Comparison of ENCODE assay signal across 8 cellular contexts in genomic region chr12:104958009-104958945, GRCh38. TPM values are rescaled to one million over a fixed set of nuclear protein-coding genes. Genes with fewer than 3 reads are reported as not detected.
DNase-seq lines count a peak whose midpoint lies in the region; ATAC-seq and TF ChIP-seq lines count a peak whose summit lies in the region.

TSS of gene SLC41A2 (minus strand) at chr12:104958290. CDS start at chr12:104928527, 29,763 bp downstream.

- H3K36me3 ChIP-seq in KMS-11 (ENCODE audit: insufficient read depth), result no peaks in the 10 kb centered on the region
- no peaks in the 10 kb centered on the region for H3K36me3 ChIP-seq in SK-N-SH (replicated peaks in 1 of 2; ENCODE audit: control insufficient read depth in 1 of 2, insufficient read depth in 2 of 2, low read length in 1 of 2)
- no peaks in the 10 kb centered on the region for H3K36me3 ChIP-seq in ovary
- no peaks in the 10 kb centered on the region for H3K36me3 ChIP-seq in thymus (ENCODE audit: control insufficient read depth, insufficient read depth)

- H3K4me2 ChIP-seq in KMS-11 (peak within 1 kb of the TSS; percentile 92), SK-N-SH (peak within 1 kb of the TSS; percentile 67)

- H3K27ac Mint-ChIP-seq in activated naive CD4-positive, alpha-beta T cell treated with anti-CD3 and anti-CD28 coated beads, Interleukin-2, amount 50 U/mL, for 72 hours, result peak within 1 kb of the TSS; percentile 81 to 95

- no peaks in the 10 kb centered on the region for H3K79me2 ChIP-seq in KMS-11 (ENCODE audit: insufficient read depth, low read depth)
- H3K79me2 ChIP-seq in SK-N-SH (ENCODE audit: insufficient read depth), result peaks cover 5% of the 10 kb centered on the region; the same call in 1 of the 2 replicates

- H2AFZ ChIP-seq in KMS-11 (ENCODE audit: low read depth), result peak within 1 kb of the TSS; percentile 91
- peak within 1 kb of the TSS; percentile 68 for H2AFZ ChIP-seq in SK-N-SH (ENCODE audit: low read depth)

- H3K4me3 ChIP-seq in KMS-11 (IDR thresholded peaks at IDR 0.05; ENCODE audit: insufficient read depth, low read depth, low read length), result no peak within 1 kb of the TSS
- peak within 1 kb of the TSS; percentile 81 to 83 for H3K4me3 ChIP-seq in SK-N-SH (ENCODE audit: low read depth in 2 of 2, low read length in 1 of 2)
- H3K4me3 ChIP-seq in ovary, result peak within 1 kb of the TSS; percentile 61
- peak within 1 kb of the TSS; percentile 56 for H3K4me3 ChIP-seq in thymus (ENCODE audit: low read length)

- CTCF ChIA-PET in SK-N-SH (lab: Yijun Ruan, JAX), result interaction anchor here (0.6 to 2.5 kb wide), 8 partner anchors 9 to 577 kb away, joined by 3 to 20 read pairs (median 4); no protein-coding TSS in a partner anchor

- H4K20me1 ChIP-seq in KMS-11 (ENCODE audit: insufficient read depth), result no peaks in the 10 kb centered on the region
- H4K20me1 ChIP-seq in SK-N-SH (ENCODE audit: insufficient read depth), result no peaks in the 10 kb centered on the region

- 11% methylated on average over 12 of the region's 87 CpGs for WGBS in SK-N-SH (ENCODE audit: low lambda C conversion rate)
- WGBS in ovary, 3 donors, result 0 to 1% (median 1%) methylated on average over 46 to 87 of the region's 87 CpGs
- WGBS in thymus, result under 1% methylated on average over 87 of the region's 87 CpGs

- peaks cover 24% of the 10 kb centered on the region for H3F3A ChIP-seq in SK-N-SH (replicated peaks; ENCODE audit: insufficient read depth)

- TF ChIP-seq POLR2A in ovary (IDR thresholded peaks at IDR 0.05), result peak; percentile 35

- no peaks in the 10 kb centered on the region for H3K9me3 Mint-ChIP-seq in activated naive CD4-positive, alpha-beta T cell treated with anti-CD3 and anti-CD28 coated beads, Interleukin-2, amount 50 U/mL, for 72 hours

- no peak for TF ChIP-seq RAD21 in SK-N-SH (IDR thresholded peaks at IDR 0.05; ENCODE audit: low read length)

- H3K9me2 ChIP-seq in SK-N-SH, result no peaks in the 10 kb centered on the region

- H3K9ac ChIP-seq in KMS-11 (peak within 1 kb of the TSS; percentile 96), SK-N-SH (peak within 1 kb of the TSS; percentile 77)

- H3K9me3 ChIP-seq in SK-N-SH, result no peaks in the 10 kb centered on the region
- H3K9me3 ChIP-seq in ovary, result no peaks in the 10 kb centered on the region
- H3K9me3 ChIP-seq in thymus (ENCODE audit: control insufficient read depth), result no peaks in the 10 kb centered on the region

- H3K27me3 ChIP-seq in KMS-11 (ENCODE audit: insufficient read depth, low read depth), result no peaks in the 10 kb centered on the region
- no peaks in the 10 kb centered on the region for H3K27me3 ChIP-seq in SK-N-SH (ENCODE audit: insufficient read depth)
- H3K27me3 ChIP-seq in ovary, result no peaks in the 10 kb centered on the region
- peaks cover 10% of the 10 kb centered on the region for H3K27me3 ChIP-seq in thymus (ENCODE audit: control insufficient read depth, insufficient read depth)

- H3K4me1 ChIP-seq in KMS-11 (ENCODE audit: low read depth, poor library complexity, severe bottlenecking) (peaks cover 21% of the 10 kb centered on the region), SK-N-SH (ENCODE audit: control insufficient read depth in 1 of 2, insufficient read depth in 2 of 2, low read depth in 1 of 2, low read length in 1 of 2) (peaks cover 6 to 17% of the 10 kb centered on the region in 2 experiments; a peak in 3 of 4 replicates), ovary (ENCODE audit: insufficient read depth) (peaks cover 4% of the 10 kb centered on the region), thymus (ENCODE audit: control insufficient read depth, insufficient read depth, low read length) (peaks cover 4% of the 10 kb centered on the region)

- H3K27ac ChIP-seq in KMS-11 (peak within 1 kb of the TSS; percentile 90), SK-N-SH (ENCODE audit: low read depth in 2 of 2, low read length in 1 of 2) (peak within 1 kb of the TSS; percentile 77 to 88), ovary (peak within 1 kb of the TSS; percentile 86 to 87), thymus (ENCODE audit: low read depth) (peak within 1 kb of the TSS; percentile 64)

- H3K36me3 Mint-ChIP-seq in activated naive CD4-positive, alpha-beta T cell treated with anti-CD3 and anti-CD28 coated beads, Interleukin-2, amount 50 U/mL, for 72 hours, result no peaks in the 10 kb centered on the region

- DNase-seq in GDM1 (lab: John Stamatoyannopoulos, UW) (peak; percentile 43), SK-N-SH (peak; percentile 98), head of caudate nucleus (peak; percentile 30 to 91 (median 73)), ovary (peak; percentile 84 to 87 (median 85))
- peak; percentile 84 to 85 for DNase-seq in activated naive CD4-positive, alpha-beta T cell treated with anti-CD3 and anti-CD28 coated beads, Interleukin-2, amount 50 U/mL, for 72 hours (ENCODE audit: low spot score in 2 of 2)

- intact Hi-C loops in head of caudate nucleus (cut with DNase I) (no loop called here), ovary (cut with DNase I) (no loop called here)

- POLR2A ChIA-PET in SK-N-SH (lab: Yijun Ruan, JAX), result interaction anchor here (1.3 kb wide), 1 partner anchor 27 kb away, joined by 3 read pairs; no protein-coding TSS in a partner anchor

- ATAC-seq in GM21786 (IDR thresholded peaks at IDR 0.05; ENCODE audit: unreplicated experiment), result peak; percentile 75
- peak; percentile 84 to 86 for ATAC-seq in activated naive CD4-positive, alpha-beta T cell treated with anti-CD3 and anti-CD28 coated beads, Interleukin-2, amount 50 U/mL, for 72 hours

- no peak for TF ChIP-seq EP300 in SK-N-SH (IDR thresholded peaks at IDR 0.05; ENCODE audit: borderline replicate concordance in 1 of 2, low read depth in 1 of 2, low read length in 1 of 2)
- no peak for TF ChIP-seq EP300 in ovary (IDR thresholded peaks at IDR 0.05)

- TF ChIP-seq CTCF in KMS-11 (conservative IDR thresholded peaks at IDR 0.05; ENCODE audit: low read depth, low read length) (peak; percentile 20; the same call in 1 of the 2 replicates), SK-N-SH (IDR thresholded peaks at IDR 0.05) (no peak; the same call in 1 of the 2 replicates), ovary (IDR thresholded peaks at IDR 0.05) (peak; percentile 2 to 53 (median 25))

TF ChIP-seq in SK-N-SH, 30 proteins besides CTCF, POLR2A, EP300 and RAD21 (continues in another document):
- TF ChIP-seq FOXM1 (IDR thresholded peaks at IDR 0.05; ENCODE audit: low read depth) (no peak), SMC3 (IDR thresholded peaks at IDR 0.05; ENCODE audit: low read depth, low read length) (no peak), GABPA (IDR thresholded peaks at IDR 0.05; ENCODE audit: low read depth) (no peak), POLR2AphosphoS5 (IDR thresholded peaks at IDR 0.05; ENCODE audit: low read depth, low read length) (no peak; the same call in 1 of the 2 replicates), NRF1 (IDR thresholded peaks at IDR 0.05; ENCODE audit: low read depth, low read length) (peak; percentile 77), PBX3 (IDR thresholded peaks at IDR 0.05) (no peak), RFX5 (IDR thresholded peaks at IDR 0.05; ENCODE audit: low read length) (no peak), GATA2 (CRISPR knock-in tag; IDR thresholded peaks at IDR 0.05) (no peak), ELF1 (IDR thresholded peaks at IDR 0.05) (no peak), CHD2 (IDR thresholded peaks at IDR 0.05; ENCODE audit: low read length, partially characterized antibody) (no peak), FOSL2 (IDR thresholded peaks at IDR 0.05; ENCODE audit: borderline replicate concordance, low read depth) (peak; percentile 65; the same call in 1 of the 2 replicates), MEF2A (IDR thresholded peaks at IDR 0.05; ENCODE audit: borderline replicate concordance, low read depth) (no peak), SIN3A (IDR thresholded peaks at IDR 0.05; ENCODE audit: borderline replicate concordance, low read depth, low read length) (peak; percentile 14; the same call in 1 of the 2 replicates), RCOR1 (IDR thresholded peaks at IDR 0.05; ENCODE audit: low read length) (no peak), MAX (IDR thresholded peaks at IDR 0.05; ENCODE audit: low read depth) (peak; percentile 94), IRF3 (IDR thresholded peaks at IDR 0.05; ENCODE audit: low read depth, low read length) (no peak), TCF12 (IDR thresholded peaks at IDR 0.05) (0 out of 2 replicates have a peak, but pooled peaks have one; percentile 14)

RNA-seq across cellular contexts. Expression of gene SLC41A2, which starts in this region (rescaled TPM):
- polyA plus RNA-seq in SK-N-SH (2012; rRNA removed) (1.7 and 3.1 TPM in 2 replicates), ovary (1 to 10 TPM; 3.1 to 8.6 TPM), thymus (3.8 TPM)
- 3.0 and 4.2 TPM in 2 replicates for polyA plus RNA-seq in SK-N-SH (2012; cell fraction: cytosol; rRNA removed)
- polyA plus RNA-seq in SK-N-SH (2012; cell fraction: nucleus; rRNA removed), result 1.4 and 2.2 TPM in 2 replicates
- 10 to 100 TPM in 1 of 2 donors, 1 to 10 TPM in 1; 1.6 to 19.8 TPM for total RNA-seq in activated naive CD4-positive, alpha-beta T cell treated with anti-CD3 and anti-CD28 coated beads, Interleukin-2, amount 50 U/mL, for 72 hours
- total RNA-seq in ovary, result 10 to 100 TPM; 18.2 to 55.1 (median 27.4) TPM

Comparison
In these comparisons a context has a peak if more than half of its experiments do, and no peak if none do; other contexts are left out.
1. DNase-seq: peak in every context shown above with its lines; median percentile 98 in SK-N-SH; 85 in ovary; 84 in activated naive CD4-positive, alpha-beta T cell treated with anti-CD3 and anti-CD28 coated beads, Interleukin-2, amount 50 U/mL, for 72 hours; 73 in head of caudate nucleus; 43 in GDM1.